In genomic region chr17:65181237-65182061, GRCh38 we compare ENCODE assay signal across 10 cellular contexts. TPM values are rescaled to one million over a fixed set of nuclear protein-coding genes. Genes with fewer than 3 reads are reported as not detected.
DNase-seq lines count a peak whose midpoint lies in the region; ATAC-seq and TF ChIP-seq lines count a peak whose summit lies in the region.
"Had no signal": no experiment of that assay in that cellular context is flagged by ENCODE, and none has a peak within 500 bp of the region (broad histone marks: within the 10 kb centered on the region; RNA-seq: fewer than 3 reads in every experiment).

No MANE protein-coding gene starts in this region.

- TF ChIP-seq EP300 in gastroesophageal sphincter (IDR thresholded peaks at IDR 0.05) (no peak), stomach (IDR thresholded peaks at IDR 0.05) (no peak)

- no peaks in the 10 kb centered on the region for H3K9me3 Mint-ChIP-seq in activated naive CD8-positive, alpha-beta T cell treated with anti-CD3 and anti-CD28 coated beads for 36 hours

- no peak overlapping the region for H3K27ac Mint-ChIP-seq in activated naive CD8-positive, alpha-beta T cell treated with anti-CD3 and anti-CD28 coated beads for 36 hours

- TF ChIP-seq CTCF in GM12864 (IDR thresholded peaks at IDR 0.05; ENCODE audit: low read depth, low read length, missing control alignments) (no peak), gastroesophageal sphincter (IDR thresholded peaks at IDR 0.05) (no peak), stomach (IDR thresholded peaks at IDR 0.05) (no peak), A673 (conservative IDR thresholded peaks at IDR 0.05; ENCODE audit: low read depth, low read length) (no peak)

- H3K4me1 ChIP-seq in gastroesophageal sphincter (peaks cover 0 to 31% (median 11%) of the 10 kb centered on the region in 3 donors), stomach (peaks cover 0 to 15% (median 6%) of the 10 kb centered on the region in 4 donors), A673 (ENCODE audit: insufficient read depth, low read length, poor library complexity, severe bottlenecking) (no peaks in the 10 kb centered on the region)

- H3K36me3 ChIP-seq in gastroesophageal sphincter = peaks cover 0 to 5% of the 10 kb centered on the region in 2 donors
- no peaks in the 10 kb centered on the region for H3K36me3 ChIP-seq in stomach
- no peaks in the 10 kb centered on the region for H3K36me3 ChIP-seq in A673 (ENCODE audit: insufficient read depth, low read length, poor library complexity, severe bottlenecking)

- no peaks in the 10 kb centered on the region for H3K36me3 Mint-ChIP-seq in activated naive CD8-positive, alpha-beta T cell treated with anti-CD3 and anti-CD28 coated beads for 36 hours
- H3K36me3 Mint-ChIP-seq: brain had no signal

- DNase-seq in GM12864 (ENCODE audit: low read depth) = peak; percentile 72
- DNase-seq in activated naive CD8-positive, alpha-beta T cell treated with anti-CD3 and anti-CD28 coated beads for 36 hours = peak; percentile 18
- no peak for DNase-seq in stomach
- DNase-seq in erythroblast (lab: John Stamatoyannopoulos, UW) = no peak
- no peak for DNase-seq in A673 (ENCODE audit: low spot score)

- H3K4me3 ChIP-seq in GM12864 (ENCODE audit: low read depth, low read length) (no peak overlapping the region; the same call in 1 of the 2 replicates), gastroesophageal sphincter (no peak overlapping the region), stomach (no peak overlapping the region), A673 (ENCODE audit: low read depth, low read length, poor library complexity, severe bottlenecking) (no peak overlapping the region)

- peaks cover 4% of the 10 kb centered on the region for H3K27me3 Mint-ChIP-seq in activated naive CD8-positive, alpha-beta T cell treated with anti-CD3 and anti-CD28 coated beads for 36 hours

- H3K27ac ChIP-seq in gastroesophageal sphincter (peak overlapping the region in 2 of 4 donors; percentile 72 to 73), stomach (peak overlapping the region in 1 of 5 donors; percentile 5), A673 (ENCODE audit: low read depth, low read length, poor library complexity, severe bottlenecking) (no peak overlapping the region)

- no peak for TF ChIP-seq POLR2A in gastroesophageal sphincter (IDR thresholded peaks at IDR 0.05)
- TF ChIP-seq POLR2A in stomach (IDR thresholded peaks at IDR 0.05) = no peak
- TF ChIP-seq POLR2A in erythroblast (IDR thresholded peaks at IDR 0.05; ENCODE audit: low read length) = no peak

- CTCF ChIA-PET in A673 (lab: Charles Lee) = no interaction called here

- H3K4me3 Mint-ChIP-seq in activated naive CD8-positive, alpha-beta T cell treated with anti-CD3 and anti-CD28 coated beads for 36 hours = no peak overlapping the region
- H3K4me3 Mint-ChIP-seq: brain, neural crest cell had no signal

- intact Hi-C loops in stomach (cut with DNase I; ENCODE audit: low total_unique reads) (no loop called here), A673 (cut with micrococcal nuclease; ENCODE audit: unreplicated experiment) (no loop called here)

- 69 to 85% methylated on average over 4 to 9 of the region's 9 CpGs for WGBS in gastroesophageal sphincter (ENCODE audit: low coverage in 1 of 2), 2 donors
- 65 to 79% (median 77%) methylated on average over 6 to 9 of the region's 9 CpGs for WGBS in stomach, 5 donors

- H3K27me3 ChIP-seq in gastroesophageal sphincter (no peaks in the 10 kb centered on the region), stomach (no peaks in the 10 kb centered on the region), A673 (replicated peaks; ENCODE audit: insufficient read depth, low read depth, low read length, poor library complexity) (no peaks in the 10 kb centered on the region)

- POLR2A ChIA-PET in A673 (lab: Charles Lee; ENCODE audit: low non-redundant PET) = no interaction called here

- H3K9me3 ChIP-seq in gastroesophageal sphincter (no peaks in the 10 kb centered on the region), stomach (no peaks in the 10 kb centered on the region), A673 (ENCODE audit: low read depth, low read length, poor library complexity, severe bottlenecking) (no peaks in the 10 kb centered on the region)

- peak; percentile 67 for ATAC-seq in GM21423 (IDR thresholded peaks at IDR 0.05; ENCODE audit: unreplicated experiment)
- peak; percentile 54 for ATAC-seq in HG03571 (IDR thresholded peaks at IDR 0.05; ENCODE audit: unreplicated experiment)
- ATAC-seq in gastroesophageal sphincter = no peak

- H3K4me1 Mint-ChIP-seq in activated naive CD8-positive, alpha-beta T cell treated with anti-CD3 and anti-CD28 coated beads for 36 hours = peaks cover 22% of the 10 kb centered on the region

- BruUV-seq in A673 (replicated peaks; lab: Mats Ljungman, UMichigan) = no TSS peak

RNA-seq across cellular contexts. Expression of gene RGS9, which starts 44.3 kb away (rescaled TPM):
- 1 to 10 TPM; 1.2 TPM for total RNA-seq in activated naive CD8-positive, alpha-beta T cell treated with anti-CD3 and anti-CD28 coated beads for 36 hours
- total RNA-seq in gastroesophageal sphincter = 10 to 100 TPM; 17.4 to 43.9 (median 40.8) TPM
- total RNA-seq in stomach = 10 to 100 TPM in 3 of 5 donors, 1 to 10 TPM in 2; 1.2 to 16.1 (median 13.4) TPM
- polyA plus RNA-seq in stomach = 1 to 10 TPM; 3.1 to 9.0 (median 4.5) TPM
- total RNA-seq in A673 (2021) = 1.8 and 2.8 TPM in 2 replicates

Comparison
In these comparisons a context has a peak if more than half of its experiments do, and no peak if none do; other contexts are left out.
1. DNase-seq: peak in GM12864 (single experiment) and activated naive CD8-positive, alpha-beta T cell treated with anti-CD3 and anti-CD28 coated beads for 36 hours (single experiment); none in stomach (single experiment), erythroblast (0 of 2) and A673 (single experiment).